ENCODE assay signal across 21 cellular contexts in the genomic region with DNA sequence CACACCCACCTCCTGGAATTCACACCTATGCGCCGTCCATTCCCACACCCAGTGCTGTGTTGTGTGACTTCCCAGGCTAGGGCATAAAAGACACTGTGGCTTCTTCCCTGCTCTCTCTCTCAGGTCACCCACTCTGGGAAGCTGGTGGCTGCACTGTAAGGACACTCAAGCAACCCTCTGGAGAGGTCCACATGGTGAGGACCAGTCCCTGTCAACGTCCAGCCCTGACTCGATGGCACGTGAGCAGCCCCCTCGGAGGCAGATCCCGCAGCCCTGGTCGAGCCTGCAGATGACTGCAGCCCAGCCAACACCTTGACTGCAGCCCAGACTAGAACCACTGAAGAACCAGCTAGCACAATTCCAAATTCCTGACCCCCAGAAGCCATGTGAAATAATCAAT. TPM values are rescaled to one million over a fixed set of nuclear protein-coding genes. Genes with fewer than 3 reads are reported as not detected.
"Had no signal": no experiment of that assay in that cellular context is flagged by ENCODE, and none has a peak within 500 bp of the region (broad histone marks: within the 10 kb centered on the region; RNA-seq: fewer than 3 reads in every experiment).

No MANE protein-coding gene starts in this region.

- H3K4me1 Mint-ChIP-seq: nephron had no signal

- H3K4me3 ChIP-seq: dorsolateral prefrontal cortex, gastrocnemius medialis, heart right ventricle, lung, suprapubic skin, thyroid gland had no signal

- H3K27me3 ChIP-seq: dorsolateral prefrontal cortex, gastrocnemius medialis, heart right ventricle, neutrophil, suprapubic skin, thyroid gland had no signal

- H3K4me3 Mint-ChIP-seq: naive B cell, nephron, type B pancreatic cell had no signal

- DNase-seq: central memory CD4-positive, alpha-beta T cell; cortex of kidney; effector CD8-positive, alpha-beta T cell; gastrocnemius medialis; heart right ventricle; left colon; left ventricle myocardium superior; mesenchymal stem cell; naive B cell; right cardiac atrium; stimulated activated naive CD8-positive, alpha-beta T cell treated with anti-CD3 and anti-CD28 coated beads, Interleukin-15, Interleukin-2, amounts not matched to agents 100 U/mL and 50 U/mL, for 24 hours; thyroid gland had no signal

- H3K27ac Mint-ChIP-seq: nephron, type B pancreatic cell had no signal

- H3K36me3 Mint-ChIP-seq: naive B cell, type B pancreatic cell had no signal

- H3K27me3 Mint-ChIP-seq: naive B cell, type B pancreatic cell had no signal

- H3K4me1 ChIP-seq: gastrocnemius medialis had no signal

- ATAC-seq: esophagus mucosa; gastrocnemius medialis; heart right ventricle; left colon; left ventricle myocardium superior; right cardiac atrium; stimulated activated naive CD8-positive, alpha-beta T cell treated with anti-CD3 and anti-CD28 coated beads, Interleukin-15, Interleukin-2, amounts not matched to agents 100 U/mL and 50 U/mL, for 24 hours had no signal

- H3K27ac ChIP-seq: dorsolateral prefrontal cortex, gastrocnemius medialis, heart right ventricle, neutrophil, suprapubic skin, thyroid gland had no signal

- H3K9me3 ChIP-seq: gastrocnemius medialis, heart right ventricle, neutrophil, suprapubic skin, thyroid gland had no signal

- H3K9me3 Mint-ChIP-seq: naive B cell, nephron, type B pancreatic cell had no signal

RNA-seq across cellular contexts. Expression of a gene that starts 39.3 kb away (rescaled TPM):
- total RNA-seq: esophagus mucosa, gastrocnemius medialis, kidney epithelial cell, left colon, lung, osteocyte had no signal
